8 cellular contexts compared by ENCODE assay signal in the genomic region with DNA sequence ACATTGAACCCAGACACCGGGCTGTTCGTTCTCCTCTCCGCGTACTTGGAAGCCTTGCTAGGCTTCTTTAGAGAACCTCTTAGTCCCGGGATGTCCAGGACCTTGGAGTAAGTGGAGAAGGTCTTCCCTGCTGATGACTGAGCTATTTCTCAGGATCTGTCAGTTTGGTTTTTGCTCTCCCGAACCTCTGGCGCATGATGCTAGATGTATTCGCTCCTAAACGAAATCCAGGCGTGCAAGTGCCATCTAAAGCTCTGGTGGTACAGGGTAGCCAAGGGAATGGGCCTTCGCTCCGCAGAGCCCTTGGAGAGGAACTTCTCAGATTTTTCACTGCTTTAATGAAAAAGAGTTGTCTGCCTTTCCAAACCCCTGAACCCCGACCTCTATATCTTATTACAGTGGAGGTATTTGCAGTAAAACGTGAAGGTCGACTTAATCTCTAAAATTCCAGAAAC. TPM values are rescaled to one million over a fixed set of nuclear protein-coding genes. Genes with fewer than 3 reads are reported as not detected.
DNase-seq lines count a peak whose midpoint lies in the region; ATAC-seq and FAIRE-seq lines count a peak whose summit lies in the region.

No MANE protein-coding gene starts in this region.

- peaks cover 54% of the 10 kb centered on the region for H3K4me1 Mint-ChIP-seq in activated T-helper 1 cell treated with anti-CD3 and anti-CD28 coated beads, Interleukin-12 subunit alpha, Interleukin-12 subunit beta, Interleukin-2, Interleukin-4 antibody, amounts not matched to agents 30 ng/mL and 10 ng/mL and 1 ng/mL, durations not matched to agents 14 hours and 24 hours and 36 hours (ENCODE audit: low read depth)

- no peaks in the 10 kb centered on the region for H3K36me3 ChIP-seq in small intestine (ENCODE audit: control insufficient read depth in 2 of 2, insufficient read depth in 2 of 2, low read length in 2 of 2)

- ATAC-seq in Right ventricle myocardium inferior, result peak; percentile 2
- ATAC-seq in right cardiac atrium, result no peak

- H3K27me3 ChIP-seq in right cardiac atrium (ENCODE audit: control insufficient read depth, insufficient read depth) (no peaks in the 10 kb centered on the region), small intestine (ENCODE audit: control insufficient read depth in 2 of 2, insufficient read depth in 2 of 2, low read length in 2 of 2) (no peaks in the 10 kb centered on the region)

- H3K4me1 ChIP-seq in right cardiac atrium (ENCODE audit: control insufficient read depth, insufficient read depth, low read length) (peaks cover 3% of the 10 kb centered on the region), small intestine (ENCODE audit: control insufficient read depth in 2 of 2, insufficient read depth in 1 of 2, low read depth in 1 of 2, low read length in 1 of 2) (peaks cover 8 to 9% of the 10 kb centered on the region in 2 donors)

- H3K4me3 ChIP-seq in right cardiac atrium (ENCODE audit: low read length), result peak overlapping the region; percentile 83
- H3K4me3 ChIP-seq in small intestine (ENCODE audit: low read depth in 1 of 2, low read length in 2 of 2), result peak overlapping the region; percentile 61 to 72

- H3K27ac ChIP-seq in right cardiac atrium (ENCODE audit: low read length), result peak overlapping the region; percentile 97
- H3K27ac ChIP-seq in small intestine (ENCODE audit: low read depth in 1 of 2, low read length in 1 of 2), result peak overlapping the region; percentile 91 to 97

- H3K4me3 Mint-ChIP-seq in activated T-helper 1 cell treated with anti-CD3 and anti-CD28 coated beads, Interleukin-12 subunit alpha, Interleukin-12 subunit beta, Interleukin-2, Interleukin-4 antibody, amounts not matched to agents 30 ng/mL and 10 ng/mL and 1 ng/mL, durations not matched to agents 14 hours and 24 hours and 36 hours, result peak overlapping the region; percentile 98

- H3K9me3 Mint-ChIP-seq in activated T-helper 1 cell treated with anti-CD3 and anti-CD28 coated beads, Interleukin-12 subunit alpha, Interleukin-12 subunit beta, Interleukin-2, Interleukin-4 antibody, amounts not matched to agents 30 ng/mL and 10 ng/mL and 1 ng/mL, durations not matched to agents 14 hours and 24 hours and 36 hours, result no peaks in the 10 kb centered on the region

- no peak for DNase-seq in Right ventricle myocardium inferior (ENCODE audit: missing footprints)
- DNase-seq in cardiac septum (ENCODE audit: low spot score), result no peak
- DNase-seq in activated T-helper 1 cell treated with anti-CD3 and anti-CD28 coated beads, Interleukin-12 subunit alpha, Interleukin-12 subunit beta, Interleukin-2, Interleukin-4 antibody, amounts not matched to agents 30 ng/mL and 10 ng/mL and 1 ng/mL, durations not matched to agents 14 hours and 24 hours and 36 hours (ENCODE audit: low spot score), result no peak
- DNase-seq in right cardiac atrium, result no peak
- DNase-seq in small intestine, result no peak
- DNase-seq in AML-193 (lab: John Stamatoyannopoulos, UW), result no peak
- DNase-seq in NCI-H446 treated with DMSO at 0.1 percent for 48 hours (lab: John Stamatoyannopoulos, UW), result no peak
- DNase-seq in AG20443 (ENCODE audit: low spot score), result no peak

- no peaks in the 10 kb centered on the region for H3K27me3 Mint-ChIP-seq in activated T-helper 1 cell treated with anti-CD3 and anti-CD28 coated beads, Interleukin-12 subunit alpha, Interleukin-12 subunit beta, Interleukin-2, Interleukin-4 antibody, amounts not matched to agents 30 ng/mL and 10 ng/mL and 1 ng/mL, durations not matched to agents 14 hours and 24 hours and 36 hours (ENCODE audit: insufficient read depth)

- H3K27ac Mint-ChIP-seq in activated T-helper 1 cell treated with anti-CD3 and anti-CD28 coated beads, Interleukin-12 subunit alpha, Interleukin-12 subunit beta, Interleukin-2, Interleukin-4 antibody, amounts not matched to agents 30 ng/mL and 10 ng/mL and 1 ng/mL, durations not matched to agents 14 hours and 24 hours and 36 hours, result peak overlapping the region; percentile 96

- no peak for FAIRE-seq in small intestine (lab: Jason Lieb, UNC)

- intact Hi-C loops in Right ventricle myocardium inferior (cut with DNase I), result loop anchor here (2.0 kb wide), 1 partner anchor 89 kb away; a partner anchor contains a TSS
- intact Hi-C loops in cardiac septum (cut with DNase I), result loop anchor here (2.0 to 10.0 kb wide), 2 partner anchors 89 to 1193 kb away; a partner anchor contains a TSS
- intact Hi-C loops in activated T-helper 1 cell treated with anti-CD3 and anti-CD28 coated beads, Interleukin-12 subunit alpha, Interleukin-12 subunit beta, Interleukin-2, Interleukin-4 antibody, amounts not matched to agents 30 ng/mL and 10 ng/mL and 1 ng/mL, durations not matched to agents 14 hours and 24 hours and 36 hours (cut with micrococcal nuclease), result loop anchor here (1.0 to 10.0 kb wide), 13 partner anchors 19 to 684 kb away; a partner anchor contains a TSS
- intact Hi-C loops in right cardiac atrium (cut with DNase I), result no loop called here

- H3K36me3 Mint-ChIP-seq in activated T-helper 1 cell treated with anti-CD3 and anti-CD28 coated beads, Interleukin-12 subunit alpha, Interleukin-12 subunit beta, Interleukin-2, Interleukin-4 antibody, amounts not matched to agents 30 ng/mL and 10 ng/mL and 1 ng/mL, durations not matched to agents 14 hours and 24 hours and 36 hours (ENCODE audit: low read depth), result peaks cover 16% of the 10 kb centered on the region

- 1% methylated on average over 15 of the region's 15 CpGs for WGBS in right cardiac atrium
- WGBS in small intestine, 3 donors, result 1 to 3% (median 2%) methylated on average over 15 of the region's 15 CpGs

- H3K9me3 ChIP-seq in right cardiac atrium (ENCODE audit: control insufficient read depth, low read length) (no peaks in the 10 kb centered on the region), small intestine (ENCODE audit: control insufficient read depth, low read depth) (no peaks in the 10 kb centered on the region)

RNA-seq across cellular contexts. Expression of a gene that starts 0.5 kb away (rescaled TPM):
- total RNA-seq in Right ventricle myocardium inferior (50.6 TPM), cardiac septum (82.8 TPM), right cardiac atrium (100 to 1,000 TPM in 1 of 4 donors, 10 to 100 TPM in 3; 62.7 to 106 (median 70.4) TPM)
- 357 and 374 TPM in 2 replicates for total RNA-seq in activated T-helper 1 cell treated with anti-CD3 and anti-CD28 coated beads, Interleukin-12 subunit alpha, Interleukin-12 subunit beta, Interleukin-2, Interleukin-4 antibody, amounts not matched to agents 30 ng/mL and 10 ng/mL and 1 ng/mL, durations not matched to agents 14 hours and 24 hours and 36 hours
- polyA plus RNA-seq in right cardiac atrium (60.7 TPM), small intestine (100 to 1,000 TPM in 1 of 3 donors, 10 to 100 TPM in 2; 62.1 to 110 (median 84.3) TPM)

RNA-seq across cellular contexts. Expression of a gene that starts 0.8 kb away (rescaled TPM):
- 10.2 TPM for total RNA-seq in Right ventricle myocardium inferior
- 9.7 TPM for total RNA-seq in cardiac septum
- 49.7 and 51.1 TPM in 2 replicates for total RNA-seq in activated T-helper 1 cell treated with anti-CD3 and anti-CD28 coated beads, Interleukin-12 subunit alpha, Interleukin-12 subunit beta, Interleukin-2, Interleukin-4 antibody, amounts not matched to agents 30 ng/mL and 10 ng/mL and 1 ng/mL, durations not matched to agents 14 hours and 24 hours and 36 hours
- 10 to 100 TPM in 3 of 4 donors, 1 to 10 TPM in 1; 8.0 to 14.8 (median 11.2) TPM for total RNA-seq in right cardiac atrium
- 18.9 TPM for polyA plus RNA-seq in right cardiac atrium
- polyA plus RNA-seq in small intestine, result 10 to 100 TPM in 2 of 3 donors, 1 to 10 TPM in 1; 8.6 to 29.9 (median 14.5) TPM

Comparison
In these comparisons a context has a peak if more than half of its experiments do, and no peak if none do; other contexts are left out.
1. intact Hi-C loops: an anchor here in Right ventricle myocardium inferior (2.0 kb wide), cardiac septum (2.0 to 10.0 kb wide) and activated T-helper 1 cell treated with anti-CD3 and anti-CD28 coated beads, Interleukin-12 subunit alpha, Interleukin-12 subunit beta, Interleukin-2, Interleukin-4 antibody, amounts not matched to agents 30 ng/mL and 10 ng/mL and 1 ng/mL, durations not matched to agents 14 hours and 24 hours and 36 hours (1.0 to 10.0 kb wide); none called in right cardiac atrium.